In the genomic region with DNA sequence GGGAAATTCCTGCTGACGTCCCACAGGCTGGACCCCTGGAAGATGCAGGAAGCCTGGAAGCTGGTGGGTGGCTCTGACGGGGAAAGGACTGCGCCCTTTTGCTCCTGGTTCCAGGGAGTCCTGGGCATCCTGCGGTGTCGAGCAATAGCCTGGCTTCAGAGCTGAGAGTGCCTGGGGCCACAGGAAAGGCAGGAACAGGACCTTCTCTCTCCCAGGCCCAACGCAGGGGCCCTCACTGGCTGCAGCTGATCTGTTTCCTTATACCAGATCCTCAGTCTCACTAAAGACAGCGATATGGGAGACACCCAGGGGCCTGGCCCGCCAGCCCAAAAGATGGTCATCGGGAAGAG, we compare ENCODE assay signal across 10 cellular contexts. TPM values are rescaled to one million over a fixed set of nuclear protein-coding genes. Genes with fewer than 3 reads are reported as not detected.
DNase-seq lines count a peak whose midpoint lies in the region; ATAC-seq and TF ChIP-seq lines count a peak whose summit lies in the region.
"Had no signal": no experiment of that assay in that cellular context is flagged by ENCODE, and none has a peak within 500 bp of the region (broad histone marks: within the 10 kb centered on the region; RNA-seq: fewer than 3 reads in every experiment).

No MANE protein-coding gene starts in this region.

- intact Hi-C loops in gastrocnemius medialis (cut with DNase I; ENCODE audit: low total_unique reads): loop anchor here (10.0 kb wide), 1 partner anchor 1104 kb away; a partner anchor contains a TSS

- TF ChIP-seq CTCF in RWPE1 (conservative IDR thresholded peaks at IDR 0.05; ENCODE audit: low read depth) (no peak), glutamatergic neuron (IDR thresholded peaks at IDR 0.05; ENCODE audit: partially characterized antibody, unreplicated experiment) (no peak), thoracic aorta (IDR thresholded peaks at IDR 0.05) (no peak), gastrocnemius medialis (IDR thresholded peaks at IDR 0.05 in 4 of 5, conservative IDR thresholded peaks at IDR 0.05 in 1 of 5) (no peak)

- no peak for DNase-seq in activated CD8-positive, alpha-beta memory T cell treated with anti-CD3 and anti-CD28 coated beads, Interleukin-2, amount 10 ng/mL, durations not matched to agents 7 days and 5 days
- no peak for DNase-seq in activated CD8-positive, alpha-beta memory T cell treated with anti-CD3 and anti-CD28 coated beads for 24 hours
- DNase-seq in RWPE1 (ENCODE audit: low spot score) (no peak), glutamatergic neuron (no peak), thoracic aorta (ENCODE audit: low spot score) (no peak), OCI-M1 (lab: John Stamatoyannopoulos, UW) (no peak), GOT3 (lab: John Stamatoyannopoulos, UW) (no peak), gastrocnemius medialis (no peak)
- DNase-seq: foreskin keratinocyte, NCI-H1105 had no signal

- CTCF ChIA-PET in activated CD8-positive, alpha-beta memory T cell treated with anti-CD3 and anti-CD28 coated beads, Interleukin-2, amount 10 ng/mL, durations not matched to agents 7 days and 5 days (lab: Charles Lee): interaction anchor here (1.0 to 6.4 kb wide), 10 partner anchors 11 to 130 kb away, joined by 3 to 58 read pairs (median 6); a partner anchor contains a TSS
- CTCF ChIA-PET in RWPE1 (lab: Yijun Ruan, JAX): interaction anchor here (0.6 to 1.2 kb wide), 4 partner anchors 14 to 67 kb away, joined by 3 to 7 read pairs (median 3); a partner anchor contains a TSS

- H3K4me1 ChIP-seq in thoracic aorta (ENCODE audit: control insufficient read depth in 1 of 2, low read depth in 2 of 2) (peaks cover 16 to 38% of the 10 kb centered on the region in 2 donors), gastrocnemius medialis (peaks cover 35 to 58% of the 10 kb centered on the region in 2 donors)

- peak overlapping the region; percentile 97 for H3K27ac Mint-ChIP-seq in activated CD8-positive, alpha-beta memory T cell treated with anti-CD3 and anti-CD28 coated beads, Interleukin-2, amount 10 ng/mL, durations not matched to agents 7 days and 5 days
- H3K27ac Mint-ChIP-seq in glutamatergic neuron (ENCODE audit: unreplicated experiment): peak overlapping the region; percentile 28

- H3K9me3 Mint-ChIP-seq in activated CD8-positive, alpha-beta memory T cell treated with anti-CD3 and anti-CD28 coated beads, Interleukin-2, amount 10 ng/mL, durations not matched to agents 7 days and 5 days (ENCODE audit: low read depth): no peaks in the 10 kb centered on the region
- peaks cover 3% of the 10 kb centered on the region for H3K9me3 Mint-ChIP-seq in glutamatergic neuron (ENCODE audit: unreplicated experiment)

- ATAC-seq in activated CD8-positive, alpha-beta memory T cell treated with anti-CD3 and anti-CD28 coated beads, Interleukin-2, amount 10 ng/mL, durations not matched to agents 7 days and 5 days: no peak
- ATAC-seq in thoracic aorta (ENCODE audit: insufficient number of reproducible peaks, low FRiP score, low read depth): no peak
- no peak for ATAC-seq in gastrocnemius medialis
- ATAC-seq: foreskin keratinocyte had no signal

- TF ChIP-seq POLR2A in gastrocnemius medialis (IDR thresholded peaks at IDR 0.05): no peak

- H3K27me3 ChIP-seq in thoracic aorta (replicated peaks; ENCODE audit: insufficient read depth) (no peaks in the 10 kb centered on the region), gastrocnemius medialis (no peaks in the 10 kb centered on the region)
- H3K27me3 ChIP-seq: foreskin keratinocyte had no signal

- H3K9me3 ChIP-seq in thoracic aorta: no peaks in the 10 kb centered on the region
- no peaks in the 10 kb centered on the region for H3K9me3 ChIP-seq in gastrocnemius medialis

- H3K36me3 ChIP-seq in thoracic aorta (peaks cover 10% of the 10 kb centered on the region), gastrocnemius medialis (peaks cover 0 to 51% of the 10 kb centered on the region in 2 donors)

- H3K36me3 Mint-ChIP-seq in activated CD8-positive, alpha-beta memory T cell treated with anti-CD3 and anti-CD28 coated beads, Interleukin-2, amount 10 ng/mL, durations not matched to agents 7 days and 5 days: peaks cover 43% of the 10 kb centered on the region
- no peaks in the 10 kb centered on the region for H3K36me3 Mint-ChIP-seq in glutamatergic neuron (ENCODE audit: unreplicated experiment)

- H3K4me3 ChIP-seq in thoracic aorta (peak overlapping the region; percentile 86), gastrocnemius medialis (no peak overlapping the region)

- no peaks in the 10 kb centered on the region for H3K27me3 Mint-ChIP-seq in activated CD8-positive, alpha-beta memory T cell treated with anti-CD3 and anti-CD28 coated beads, Interleukin-2, amount 10 ng/mL, durations not matched to agents 7 days and 5 days
- H3K27me3 Mint-ChIP-seq in glutamatergic neuron (ENCODE audit: unreplicated experiment): peaks cover 9% of the 10 kb centered on the region

- in situ Hi-C loops in gastrocnemius medialis (cut with MboI; ENCODE audit: low sequenced_read_pairs in 4 of 4): loop anchor here in 1 of 4 donors (25.0 kb wide), 1 partner anchor 1416 kb away; a partner anchor contains a TSS

- H3K27ac ChIP-seq in RWPE1 (peak overlapping the region; percentile 95), thoracic aorta (peak overlapping the region in 1 of 2 donors; percentile 95), gastrocnemius medialis (peak overlapping the region in 2 of 4 donors; percentile 81 to 82)
- H3K27ac ChIP-seq: foreskin keratinocyte had no signal

- peak overlapping the region; percentile 88 for H3K4me3 Mint-ChIP-seq in activated CD8-positive, alpha-beta memory T cell treated with anti-CD3 and anti-CD28 coated beads, Interleukin-2, amount 10 ng/mL, durations not matched to agents 7 days and 5 days
- H3K4me3 Mint-ChIP-seq in glutamatergic neuron (ENCODE audit: unreplicated experiment): peak overlapping the region; percentile 67

- POLR2A ChIA-PET in RWPE1 (lab: Yijun Ruan, JAX; ENCODE audit: low non-redundant PET): no interaction called here

- peaks cover 50% of the 10 kb centered on the region for H3K4me1 Mint-ChIP-seq in activated CD8-positive, alpha-beta memory T cell treated with anti-CD3 and anti-CD28 coated beads, Interleukin-2, amount 10 ng/mL, durations not matched to agents 7 days and 5 days
- peaks cover 31% of the 10 kb centered on the region for H3K4me1 Mint-ChIP-seq in glutamatergic neuron (ENCODE audit: low read depth, unreplicated experiment)

RNA-seq across cellular contexts. Expression of a gene that starts 1.4 kb away (rescaled TPM):
- total RNA-seq in activated CD8-positive, alpha-beta memory T cell treated with anti-CD3 and anti-CD28 coated beads, Interleukin-2, amount 10 ng/mL, durations not matched to agents 7 days and 5 days: 10 to 100 TPM; 14.0 to 20.5 TPM
- total RNA-seq in glutamatergic neuron (ENCODE audit: unreplicated experiment) (8.6 TPM), thoracic aorta (10 to 100 TPM; 18.1 to 27.3 TPM), gastrocnemius medialis (1 to 10 TPM; 1.0 to 2.0 (median 1.7) TPM)

RNA-seq across cellular contexts. Expression of a gene that starts 6.5 kb away (rescaled TPM):
- 1,000 to 10,000 TPM; 2,808 to 3,161 TPM for total RNA-seq in activated CD8-positive, alpha-beta memory T cell treated with anti-CD3 and anti-CD28 coated beads, Interleukin-2, amount 10 ng/mL, durations not matched to agents 7 days and 5 days
- total RNA-seq in glutamatergic neuron (ENCODE audit: unreplicated experiment): 1,024 TPM
- total RNA-seq in thoracic aorta: 1,000 to 10,000 TPM; 1,163 to 1,178 TPM
- total RNA-seq in gastrocnemius medialis: 1,000 to 10,000 TPM; 1,834 to 2,142 (median 2,010) TPM

RNA-seq across cellular contexts. Expression of a gene that starts 6.7 kb away (rescaled TPM):
- total RNA-seq in activated CD8-positive, alpha-beta memory T cell treated with anti-CD3 and anti-CD28 coated beads, Interleukin-2, amount 10 ng/mL, durations not matched to agents 7 days and 5 days: 10 to 100 TPM; 60.6 to 63.3 TPM
- total RNA-seq in glutamatergic neuron (ENCODE audit: unreplicated experiment): 50.9 TPM
- 10 to 100 TPM; 31.4 to 43.2 TPM for total RNA-seq in thoracic aorta
- total RNA-seq in gastrocnemius medialis: 10 to 100 TPM; 28.7 to 52.8 (median 41.2) TPM

RNA-seq across cellular contexts. Expression of a gene that starts 10.7 kb away (rescaled TPM):
- 10 to 100 TPM; 61.5 to 78.4 TPM for total RNA-seq in activated CD8-positive, alpha-beta memory T cell treated with anti-CD3 and anti-CD28 coated beads, Interleukin-2, amount 10 ng/mL, durations not matched to agents 7 days and 5 days
- total RNA-seq in glutamatergic neuron (ENCODE audit: unreplicated experiment): 48.3 TPM
- total RNA-seq in thoracic aorta: 10 to 100 TPM; 42.6 to 60.3 TPM
- 10 to 100 TPM; 34.5 to 57.3 (median 49.1) TPM for total RNA-seq in gastrocnemius medialis

RNA-seq across cellular contexts. Expression of a gene that starts 11.0 kb away (rescaled TPM):
- 10 to 100 TPM; 67.8 to 90.3 TPM for total RNA-seq in activated CD8-positive, alpha-beta memory T cell treated with anti-CD3 and anti-CD28 coated beads, Interleukin-2, amount 10 ng/mL, durations not matched to agents 7 days and 5 days
- total RNA-seq in glutamatergic neuron (ENCODE audit: unreplicated experiment) (69.7 TPM), thoracic aorta (10 to 100 TPM; 26.8 to 31.9 TPM), gastrocnemius medialis (100 to 1,000 TPM in 1 of 4 donors, 10 to 100 TPM in 3; 49.9 to 106 (median 76.8) TPM)
